ENCODE assay signal across 20 cellular contexts in the genomic region with DNA sequence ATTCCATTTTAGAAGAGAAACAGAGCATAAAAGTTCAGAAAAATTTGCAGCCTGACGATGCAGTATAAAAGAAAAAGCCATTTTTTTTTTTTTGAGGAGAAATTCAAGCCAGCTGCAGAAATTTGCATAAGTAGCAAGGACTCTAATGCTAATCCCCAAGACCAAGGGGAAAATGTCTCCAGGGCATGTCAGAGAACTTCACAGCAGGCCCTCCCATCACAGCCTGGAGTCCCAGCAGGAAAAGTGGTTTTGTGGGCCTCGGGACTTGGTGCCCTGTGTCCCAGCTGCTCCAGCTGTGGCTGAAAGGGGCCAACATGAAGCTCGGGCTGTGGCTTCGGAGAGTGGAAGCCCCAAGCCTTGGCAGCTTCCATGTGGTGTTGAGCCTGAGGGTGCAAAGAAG.
DNase-seq lines count a peak whose midpoint lies in the region; ATAC-seq and TF ChIP-seq lines count a peak whose summit lies in the region.
"Had no signal": no experiment of that assay in that cellular context is flagged by ENCODE, and none has a peak within 500 bp of the region (broad histone marks: within the 10 kb centered on the region; RNA-seq: fewer than 3 reads in every experiment).

No MANE protein-coding gene starts in this region.

- H3K4me1 Mint-ChIP-seq in endodermal cell (peaks cover 8% of the 10 kb centered on the region), glutamatergic neuron (ENCODE audit: low read depth, unreplicated experiment) (no peaks in the 10 kb centered on the region)
- H3K4me1 Mint-ChIP-seq: B cell; CD4-positive, CD25-positive, alpha-beta regulatory T cell had no signal

- H3K36me3 ChIP-seq in HAP-1 (replicated peaks) (no peaks in the 10 kb centered on the region), endodermal cell (ENCODE audit: control insufficient read depth, insufficient read depth, low read length) (no peaks in the 10 kb centered on the region), mesendoderm (ENCODE audit: control insufficient read depth, insufficient read depth, low read length) (no peaks in the 10 kb centered on the region)
- H3K36me3 ChIP-seq: BLaER1 had no signal

- no peak overlapping the region for H3K27ac Mint-ChIP-seq in endodermal cell
- no peak overlapping the region for H3K27ac Mint-ChIP-seq in glutamatergic neuron (ENCODE audit: unreplicated experiment)
- H3K27ac Mint-ChIP-seq: B cell; CD4-positive, CD25-positive, alpha-beta regulatory T cell; HFFc6 had no signal

- H4K8ac ChIP-seq in mesendoderm (ENCODE audit: low read depth, low read length): no peak overlapping the region

- in situ Hi-C loops in HAP-1 (cut with MboI; ENCODE audit: low sequenced_read_pairs): no loop called here

- no peak overlapping the region for H3K18ac ChIP-seq in mesendoderm (ENCODE audit: low read length)

- TF ChIP-seq CTCF in endodermal cell (conservative IDR thresholded peaks at IDR 0.05): no peak
- no peak for TF ChIP-seq CTCF in glutamatergic neuron (IDR thresholded peaks at IDR 0.05; ENCODE audit: partially characterized antibody, unreplicated experiment)

- no peak for ATAC-seq in GM18870 (IDR thresholded peaks at IDR 0.05; ENCODE audit: unreplicated experiment)
- ATAC-seq: CD8-positive, alpha-beta T cell; GM12878 had no signal

- H3K9me3 ChIP-seq in HAP-1 (no peaks in the 10 kb centered on the region), endodermal cell (ENCODE audit: control insufficient read depth, low read length) (no peaks in the 10 kb centered on the region)
- H3K9me3 ChIP-seq: Caco-2 had no signal

- 64 to 88% methylated on average over 1 to 4 of the region's 4 CpGs for WGBS in endodermal cell (ENCODE audit: insufficient coverage in 1 of 2, insufficient read length in 1 of 2), 2 experiments
- WGBS in mesendoderm (ENCODE audit: extremely low coverage, insufficient coverage, low lambda C conversion rate): no CpG with 5 or more reads among the region's 4 CpGs

- no peak overlapping the region for H2AK5ac ChIP-seq in mesendoderm (ENCODE audit: low read length)

- no peak overlapping the region for H3K56ac ChIP-seq in mesendoderm (ENCODE audit: low read length)

- H2BK5ac ChIP-seq in mesendoderm (ENCODE audit: low read length): no peak overlapping the region

- DNase-seq in ELF-1 (ENCODE audit: low read depth, low spot score) (peak; percentile 53), HAP-1 (ENCODE audit: low spot score in 2 of 2) (peak; percentile 69 to 75), endodermal cell (peak; percentile 50), mesendoderm (peak; percentile 59), glutamatergic neuron (no peak), pons (ENCODE audit: low spot score) (no peak)
- DNase-seq: Caco-2; CD4-positive, CD25-positive, alpha-beta regulatory T cell; CD8-positive, alpha-beta T cell; DMS153; DND-41; GDM1; H7; HFFc6 had no signal

- H3K4ac ChIP-seq in mesendoderm (ENCODE audit: low read depth, low read length): no peak overlapping the region

- H3K36me3 Mint-ChIP-seq in endodermal cell (ENCODE audit: low read depth): no peaks in the 10 kb centered on the region
- peaks cover 10% of the 10 kb centered on the region for H3K36me3 Mint-ChIP-seq in glutamatergic neuron (ENCODE audit: unreplicated experiment)
- H3K36me3 Mint-ChIP-seq: CD4-positive, CD25-positive, alpha-beta regulatory T cell; CD8-positive, alpha-beta T cell had no signal

- no peak overlapping the region for H2BK120ac ChIP-seq in mesendoderm (ENCODE audit: low read depth, low read length)

- no peak overlapping the region for H4K5ac ChIP-seq in mesendoderm (ENCODE audit: low read length)

- H3K23ac ChIP-seq in mesendoderm (ENCODE audit: low read length): no peak overlapping the region

- H2BK15ac ChIP-seq in mesendoderm (replicated peaks; ENCODE audit: low read depth): no peak overlapping the region

- no peak overlapping the region for H3K4me3 Mint-ChIP-seq in endodermal cell
- H3K4me3 Mint-ChIP-seq in glutamatergic neuron (ENCODE audit: unreplicated experiment): no peak overlapping the region
- H3K4me3 Mint-ChIP-seq: B cell; CD4-positive, CD25-positive, alpha-beta regulatory T cell; CD8-positive, alpha-beta T cell; HFFc6 had no signal

- H3K4me3 ChIP-seq in HAP-1 (no peak overlapping the region), endodermal cell (ENCODE audit: low read length) (no peak overlapping the region), mesendoderm (ENCODE audit: low read length) (no peak overlapping the region)
- H3K4me3 ChIP-seq: BLaER1, GM12878 had no signal

- H3K4me2 ChIP-seq in mesendoderm (ENCODE audit: low read length): no peak overlapping the region
- H3K4me2 ChIP-seq: BLaER1 had no signal

- no peaks in the 10 kb centered on the region for H3K27me3 ChIP-seq in HAP-1 (ENCODE audit: low read depth)
- H3K27me3 ChIP-seq in endodermal cell (ENCODE audit: control insufficient read depth, insufficient read depth, low read length, poor library complexity, severe bottlenecking): no peaks in the 10 kb centered on the region
- no peaks in the 10 kb centered on the region for H3K27me3 ChIP-seq in mesendoderm (ENCODE audit: insufficient read depth, low read length, poor library complexity)
- H3K27me3 ChIP-seq: BLaER1 had no signal

- H3K27me3 Mint-ChIP-seq in endodermal cell (ENCODE audit: insufficient read depth): peaks cover 10% of the 10 kb centered on the region
- H3K27me3 Mint-ChIP-seq in glutamatergic neuron (ENCODE audit: unreplicated experiment): peaks cover 2% of the 10 kb centered on the region
- H3K27me3 Mint-ChIP-seq: B cell; CD4-positive, CD25-positive, alpha-beta regulatory T cell had no signal

- no peak overlapping the region for H3K9ac ChIP-seq in endodermal cell (ENCODE audit: extremely low read depth, low read length, poor library complexity, severe bottlenecking)
- H3K9ac ChIP-seq in mesendoderm (ENCODE audit: low read length): no peak overlapping the region
- H3K9ac ChIP-seq: BLaER1 had no signal

- H3K9me3 Mint-ChIP-seq in endodermal cell: no peaks in the 10 kb centered on the region
- peaks cover 2% of the 10 kb centered on the region for H3K9me3 Mint-ChIP-seq in glutamatergic neuron (ENCODE audit: unreplicated experiment)
- H3K9me3 Mint-ChIP-seq: CD8-positive, alpha-beta T cell had no signal

- H3K79me2 ChIP-seq in mesendoderm (ENCODE audit: control insufficient read depth, insufficient read depth, low read length): no peaks in the 10 kb centered on the region

- H3K4me1 ChIP-seq in HAP-1: no peaks in the 10 kb centered on the region
- no peaks in the 10 kb centered on the region for H3K4me1 ChIP-seq in endodermal cell (ENCODE audit: control insufficient read depth, insufficient read depth, low read length)
- H3K4me1 ChIP-seq in mesendoderm (ENCODE audit: control insufficient read depth, low read depth, low read length): no peaks in the 10 kb centered on the region
- H3K4me1 ChIP-seq: BLaER1, Caco-2 had no signal

- H3K79me1 ChIP-seq in mesendoderm (ENCODE audit: low read length): no peaks in the 10 kb centered on the region

- no peak overlapping the region for H3K27ac ChIP-seq in endodermal cell (ENCODE audit: low read depth, low read length)
- H3K27ac ChIP-seq in mesendoderm (ENCODE audit: low read depth, low read length): no peak overlapping the region
- H3K27ac ChIP-seq: 22Rv1, BLaER1, C4-2B had no signal

Comparison
In these comparisons a context has a peak if more than half of its experiments do, and no peak if none do; other contexts are left out.
1. DNase-seq: peak in ELF-1 (single experiment), HAP-1 (2 of 2), endodermal cell (single experiment) and mesendoderm (single experiment); none in glutamatergic neuron (single experiment) and pons (single experiment).